In genomic region chr3:185409957-185410356, GRCh38 we compare ENCODE assay signal across 26 cellular contexts. TPM values are rescaled to one million over a fixed set of nuclear protein-coding genes. Genes with fewer than 3 reads are reported as not detected.
DNase-seq lines count a peak whose midpoint lies in the region; ATAC-seq, FAIRE-seq and TF ChIP-seq lines count a peak whose summit lies in the region.
"Had no signal": no experiment of that assay in that cellular context is flagged by ENCODE, and none has a peak within 500 bp of the region (broad histone marks: within the 10 kb centered on the region; RNA-seq: fewer than 3 reads in every experiment).

No MANE protein-coding gene starts in this region.

- no TSS peak for BruUV-seq in HepG2 (replicated peaks; lab: Mats Ljungman, UMichigan)

- H3K9me3 ChIP-seq in HEK293 (ENCODE audit: control insufficient read depth, insufficient read depth, low read depth, low read length) (no peaks in the 10 kb centered on the region), WERI-Rb-1 (ENCODE audit: severe bottlenecking) (no peaks in the 10 kb centered on the region), HepG2 (ENCODE audit: low read length) (no peaks in the 10 kb centered on the region)

- H3K27me3 ChIP-seq in WERI-Rb-1 (ENCODE audit: insufficient read depth, low read depth, severe bottlenecking) (no peaks in the 10 kb centered on the region), HepG2 (ENCODE audit: control insufficient read depth in 1 of 2, insufficient read depth in 2 of 2, low read length in 2 of 2) (no peaks in the 10 kb centered on the region)

- no peak for TF ChIP-seq EP300 in HepG2 (IDR thresholded peaks at IDR 0.05; ENCODE audit: low read depth in 2 of 2, low read length in 2 of 2)
- TF ChIP-seq EP300 in HepG2 (CRISPR knock-in tag; IDR thresholded peaks at IDR 0.05; ENCODE audit: borderline replicate concordance), result no peak

- H4K20me1 ChIP-seq in HepG2 (ENCODE audit: insufficient read depth, low read length), result 0 out of 2 replicates have a peak, but pooled peaks cover 3% of the 10 kb centered on the region

- no peak for TF ChIP-seq POLR2A in HepG2 (IDR thresholded peaks at IDR 0.05; ENCODE audit: insufficient read depth in 1 of 2, low read depth in 2 of 2, low read length in 2 of 2)

- H3K4me2 ChIP-seq in HepG2 (ENCODE audit: low read depth, low read length), result no peak overlapping the region

- FAIRE-seq in HepG2 (lab: Jason Lieb, UNC), result no peak
- FAIRE-seq: GM12878, GM18507, H1, HTR-8/SVneo had no signal

- H3K4me1 ChIP-seq in HEK293 (ENCODE audit: control insufficient read depth, insufficient read depth, low read length) (no peaks in the 10 kb centered on the region), HepG2 (ENCODE audit: insufficient read depth, low read length) (no peaks in the 10 kb centered on the region)

- no peak overlapping the region for H3K9ac ChIP-seq in HepG2 (ENCODE audit: insufficient read depth, low read depth, low read length)

- 90% methylated on average over 6 of the region's 8 CpGs for WGBS in HepG2 (ENCODE audit: low lambda C conversion rate)

- peaks cover 4% of the 10 kb centered on the region for H3K79me2 ChIP-seq in HepG2 (ENCODE audit: insufficient read depth, low read length)

- TF ChIP-seq CTCF in HEK293 (tag by site-specific recombination; IDR thresholded peaks at IDR 0.05) (no peak), WERI-Rb-1 (IDR thresholded peaks at IDR 0.05; ENCODE audit: low read depth, low read length) (no peak), HepG2 (CRISPR knock-in tag; IDR thresholded peaks at IDR 0.05) (no peak)

- TF ChIP-seq RAD21 in HepG2 (CRISPR knock-in tag; IDR thresholded peaks at IDR 0.05), result no peak

- in situ Hi-C loops in HepG2 (cut with HindIII; ENCODE audit: extremely low pct_ligation_motif_present, low pct_unique_long_range_greater_than_20kb), result no loop called here

- H2AFZ ChIP-seq in HepG2 (ENCODE audit: low read length), result no peak overlapping the region

- intact Hi-C loops in HepG2 (cut with micrococcal nuclease; ENCODE audit: unreplicated experiment), result no loop called here

- H3K27ac ChIP-seq in HEK293 (ENCODE audit: extremely low read depth, low read depth, low read length) (no peak overlapping the region), WERI-Rb-1 (no peak overlapping the region), HepG2 (ENCODE audit: extremely low read length, insufficient read depth, low read length) (no peak overlapping the region)
- H3K27ac ChIP-seq: C4-2B, HL-60 had no signal

- CTCF ChIA-PET in HEK293 (lab: Yijun Ruan, JAX) (no interaction called here), HepG2 (lab: Yijun Ruan, JAX; ENCODE audit: low intra/inter-chr PET ratio, low total read pairs) (no interaction called here)

- POLR2A ChIA-PET in HEK293 (lab: Yijun Ruan, JAX), result no interaction called here
- POLR2A ChIA-PET in HepG2 (lab: Yijun Ruan, JAX), result no interaction called here

- DNase-seq in ELF-1 (ENCODE audit: low read depth, low spot score) (peak; percentile 29), WERI-Rb-1 (peak; percentile 38), smooth muscle cell of the brain vasculature (ENCODE audit: low read depth, low spot score) (peak; percentile 4), NCI-H1694 (lab: John Stamatoyannopoulos, UW) (no peak), HepG2 (ENCODE audit: low spot score) (no peak)
- DNase-seq in effector CD8-positive, alpha-beta T cell (lab: John Stamatoyannopoulos, UW), result no peak
- DNase-seq: ACHN, DMS153, Karpas-422, NCI-H1048, NCI-H146, NCI-H2081, NCI-H2171 treated with DMSO at 0.1 percent for 48 hours, NCI-H446, NCI-H748 treated with DMSO at 0.1 percent for 48 hours, RPMI8226, SIG-M5, T-cell had no signal

- ATAC-seq in HepG2, result no peak
- ATAC-seq: GM12878, SK-N-SH treated with all-trans-retinoic acid at 6 μM for 48 hours, T-cell had no signal

- H3K36me3 ChIP-seq in HEK293 (ENCODE audit: control insufficient read depth in 2 of 2, insufficient read depth in 1 of 2, low read length in 2 of 2) (no peaks in the 10 kb centered on the region), WERI-Rb-1 (no peaks in the 10 kb centered on the region), HepG2 (replicated peaks in 1 of 2; ENCODE audit: control insufficient read depth in 1 of 2, insufficient read depth in 2 of 2, low read length in 2 of 2) (no peaks in the 10 kb centered on the region)

- H3K4me3 ChIP-seq in HEK293 (ENCODE audit: low read depth, low read length), result no peak overlapping the region
- H3K4me3 ChIP-seq in WERI-Rb-1 (ENCODE audit: low read depth, low read length), result no peak overlapping the region
- H3K4me3 ChIP-seq in HepG2 (replicated peaks in 1 of 3; ENCODE audit: insufficient read depth in 1 of 3, low read depth in 2 of 3, low read length in 3 of 3), result no peak overlapping the region
- H3K4me3 ChIP-seq: GM12878 had no signal

TF ChIP-seq in HEK293, 187 proteins besides CTCF, POLR2A, EP300 and RAD21:
- TF ChIP-seq ZIC2 (tag by site-specific recombination; IDR thresholded peaks at IDR 0.05) (peak; percentile 46), HOXD13 (CRISPR knock-in tag; IDR thresholded peaks at IDR 0.05; ENCODE audit: borderline replicate concordance) (no peak), SETDB1 (IDR thresholded peaks at IDR 0.05; ENCODE audit: insufficient read length, low read length) (no peak), GLIS1 (tag by site-specific recombination; IDR thresholded peaks at IDR 0.05) (peak; percentile 46), KLF1 (tag by site-specific recombination; IDR thresholded peaks at IDR 0.05) (no peak)

TF ChIP-seq in HepG2, 621 proteins besides CTCF, POLR2A, EP300 and RAD21 (continues in another document):
- TF ChIP-seq SKI (IDR thresholded peaks at IDR 0.05; ENCODE audit: partially characterized antibody), result no peak
- no peak for TF ChIP-seq ZGPAT (CRISPR knock-in tag; IDR thresholded peaks at IDR 0.05)
- no peak for TF ChIP-seq ZIK1 (CRISPR knock-in tag; IDR thresholded peaks at IDR 0.05; ENCODE audit: borderline replicate concordance, low read depth)
- TF ChIP-seq ZNF570 (CRISPR knock-in tag; IDR thresholded peaks at IDR 0.05; ENCODE audit: borderline replicate concordance), result no peak
- TF ChIP-seq ZNF367 (CRISPR knock-in tag; IDR thresholded peaks at IDR 0.05; ENCODE audit: borderline replicate concordance), result no peak
- no peak for TF ChIP-seq NCOA1 (CRISPR knock-in tag; IDR thresholded peaks at IDR 0.05)
- no peak for TF ChIP-seq ZSCAN22 (CRISPR knock-in tag; IDR thresholded peaks at IDR 0.05)
- no peak for TF ChIP-seq ZKSCAN1 (IDR thresholded peaks at IDR 0.05; ENCODE audit: low read length)
- TF ChIP-seq ZNF703 (CRISPR knock-in tag; IDR thresholded peaks at IDR 0.05; ENCODE audit: borderline replicate concordance), result no peak
- no peak for TF ChIP-seq ZNF790 (CRISPR knock-in tag; IDR thresholded peaks at IDR 0.05; ENCODE audit: borderline replicate concordance)
- no peak for TF ChIP-seq ZBTB14 (CRISPR knock-in tag; IDR thresholded peaks at IDR 0.05)
- no peak for TF ChIP-seq ZNF737 (CRISPR knock-in tag; IDR thresholded peaks at IDR 0.05; ENCODE audit: borderline replicate concordance)
- no peak for TF ChIP-seq ONECUT2 (CRISPR knock-in tag; IDR thresholded peaks at IDR 0.05)
- TF ChIP-seq KLF13 (CRISPR knock-in tag; IDR thresholded peaks at IDR 0.05), result no peak

RNA-seq across cellular contexts. Expression of gene MAP3K13, which starts 47.0 kb away (rescaled TPM):
- total RNA-seq in HepG2 (2016; rRNA removed; fragmentation: Illumina TruSeq; extraction: Trizol), result 26.5 and 34.2 TPM in 2 replicates
- total RNA-seq in HepG2 (2016; cell fraction: cytosol; rRNA removed; fragmentation: Illumina TruSeq; extraction: Trizol; ENCODE audit: low read depth), result 33.5 and 33.9 TPM in 2 replicates
- total RNA-seq in HepG2 (2016; cell fraction: insoluble cytoplasmic fraction; rRNA removed; fragmentation: Illumina TruSeq; extraction: Trizol), result 26.2 and 31.9 TPM in 2 replicates
- total RNA-seq in HepG2 (2016; cell fraction: membrane; rRNA removed; fragmentation: Illumina TruSeq; extraction: Trizol), result 41.7 and 52.0 TPM in 2 replicates
- 33.1 and 33.6 TPM in 2 replicates for total RNA-seq in HepG2 (2016; cell fraction: nucleus; rRNA removed; fragmentation: Illumina TruSeq; extraction: Trizol)
- polyA plus RNA-seq in HepG2 (2011; rRNA removed), result 17.3 and 24.2 TPM in 2 replicates
- 7.7 and 13.0 TPM in 2 replicates for polyA plus RNA-seq in HepG2 (2011; cell fraction: cytosol; rRNA removed)
- polyA plus RNA-seq in HepG2 (2011; cell fraction: nucleus; rRNA removed), result 8.4 TPM in 2 replicates
- 20.7 and 28.8 TPM in 2 replicates for polyA plus RNA-seq in HepG2 (2012)
- 34.1 and 37.0 TPM in 2 replicates for polyA plus RNA-seq in HepG2 (2016; cell fraction: cytosol; fragmentation: Illumina TruSeq; extraction: Trizol; ENCODE audit: low read depth)
- 31.2 and 35.6 TPM in 2 replicates for polyA plus RNA-seq in HepG2 (2016; cell fraction: insoluble cytoplasmic fraction; fragmentation: Illumina TruSeq; extraction: Trizol; ENCODE audit: low read depth)
- polyA plus RNA-seq in HepG2 (2016; cell fraction: membrane; fragmentation: Illumina TruSeq; extraction: Trizol; ENCODE audit: low read depth), result 56.8 and 60.9 TPM in 2 replicates
- 16.2 and 16.6 TPM in 2 replicates for polyA plus RNA-seq in HepG2 (2016; cell fraction: nucleus; fragmentation: Illumina TruSeq; extraction: Trizol; ENCODE audit: insufficient read depth, low read depth)
- polyA minus RNA-seq in HepG2 (2011; rRNA and poly(A)+ RNA removed; ENCODE audit: low replicate concordance), result 5.4 and 22.7 TPM in 2 replicates
- polyA minus RNA-seq in HepG2 (2011; cell fraction: cytosol; rRNA and poly(A)+ RNA removed), result 8.8 and 9.8 TPM in 2 replicates
- 59.9 and 62.8 TPM in 2 replicates for polyA minus RNA-seq in HepG2 (2011; cell fraction: nucleus; rRNA and poly(A)+ RNA removed)

Comparison
In these comparisons a context has a peak if more than half of its experiments do, and no peak if none do; other contexts are left out.
1. DNase-seq: peak in ELF-1 (single experiment), WERI-Rb-1 (single experiment) and smooth muscle cell of the brain vasculature (single experiment); none in NCI-H1694 (single experiment), effector CD8-positive, alpha-beta T cell (single experiment) and HepG2 (single experiment).